8 cellular contexts compared by ENCODE assay signal in the genomic region with DNA sequence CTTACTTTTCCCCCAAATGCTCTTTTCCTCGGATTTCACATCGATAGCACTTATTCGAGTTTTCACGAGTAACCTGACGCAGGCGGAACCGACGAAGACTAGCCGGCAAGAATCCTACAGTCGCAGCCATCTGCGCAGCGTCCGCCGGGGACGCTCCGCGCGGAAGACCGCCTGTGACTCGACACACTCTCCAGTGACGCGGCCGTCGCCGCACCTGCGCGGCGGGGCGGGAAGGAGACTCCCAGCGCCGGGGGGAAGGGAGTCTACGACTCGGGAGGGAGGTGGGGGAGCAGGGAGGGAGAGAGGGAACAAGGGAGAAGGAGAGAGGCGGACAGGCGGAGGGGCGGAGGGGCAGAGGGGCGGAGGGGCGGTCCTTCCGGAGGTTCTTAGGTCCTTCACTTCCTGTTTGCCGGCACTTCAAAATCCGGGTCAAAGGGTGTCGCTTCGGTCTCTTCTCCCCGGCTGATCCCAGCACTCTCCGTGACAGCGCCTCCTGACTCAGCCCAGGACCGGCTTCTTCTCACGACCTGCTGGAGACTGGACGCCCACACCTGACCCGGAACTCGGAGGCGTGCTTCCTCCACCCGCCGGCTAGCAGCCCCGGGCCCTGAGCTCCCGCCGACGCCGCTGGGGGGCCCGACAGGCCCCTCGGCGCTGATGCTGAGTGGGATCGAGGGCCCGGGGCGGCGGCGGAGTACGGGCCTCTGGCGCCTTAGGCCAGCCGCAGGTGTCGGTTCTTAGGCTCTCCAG. TPM values are rescaled to one million over a fixed set of nuclear protein-coding genes. Genes with fewer than 3 reads are reported as not detected.
DNase-seq lines count a peak whose midpoint lies in the region; ATAC-seq, FAIRE-seq and TF ChIP-seq lines count a peak whose summit lies in the region.

A gene with protein sequence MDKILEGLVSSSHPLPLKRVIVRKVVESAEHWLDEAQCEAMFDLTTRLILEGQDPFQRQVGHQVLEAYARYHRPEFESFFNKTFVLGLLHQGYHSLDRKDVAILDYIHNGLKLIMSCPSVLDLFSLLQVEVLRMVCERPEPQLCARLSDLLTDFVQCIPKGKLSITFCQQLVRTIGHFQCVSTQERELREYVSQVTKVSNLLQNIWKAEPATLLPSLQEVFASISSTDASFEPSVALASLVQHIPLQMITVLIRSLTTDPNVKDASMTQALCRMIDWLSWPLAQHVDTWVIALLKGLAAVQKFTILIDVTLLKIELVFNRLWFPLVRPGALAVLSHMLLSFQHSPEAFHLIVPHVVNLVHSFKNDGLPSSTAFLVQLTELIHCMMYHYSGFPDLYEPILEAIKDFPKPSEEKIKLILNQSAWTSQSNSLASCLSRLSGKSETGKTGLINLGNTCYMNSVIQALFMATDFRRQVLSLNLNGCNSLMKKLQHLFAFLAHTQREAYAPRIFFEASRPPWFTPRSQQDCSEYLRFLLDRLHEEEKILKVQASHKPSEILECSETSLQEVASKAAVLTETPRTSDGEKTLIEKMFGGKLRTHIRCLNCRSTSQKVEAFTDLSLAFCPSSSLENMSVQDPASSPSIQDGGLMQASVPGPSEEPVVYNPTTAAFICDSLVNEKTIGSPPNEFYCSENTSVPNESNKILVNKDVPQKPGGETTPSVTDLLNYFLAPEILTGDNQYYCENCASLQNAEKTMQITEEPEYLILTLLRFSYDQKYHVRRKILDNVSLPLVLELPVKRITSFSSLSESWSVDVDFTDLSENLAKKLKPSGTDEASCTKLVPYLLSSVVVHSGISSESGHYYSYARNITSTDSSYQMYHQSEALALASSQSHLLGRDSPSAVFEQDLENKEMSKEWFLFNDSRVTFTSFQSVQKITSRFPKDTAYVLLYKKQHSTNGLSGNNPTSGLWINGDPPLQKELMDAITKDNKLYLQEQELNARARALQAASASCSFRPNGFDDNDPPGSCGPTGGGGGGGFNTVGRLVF (plus strand): TSS at position 415 of the 750 bp plus-strand sequence. CDS start 534 bp downstream, outside the sequence.

- H3K9ac ChIP-seq in iPS-20b (ENCODE audit: low read depth, low read length) = peak within 1 kb of the TSS; percentile 83

- WGBS in small intestine, 3 donors = 0% methylated on average over 51 to 71 of the region's 71 CpGs

- H2AFZ ChIP-seq in ACC112 (ENCODE audit: low read length, unreplicated experiment) = peak within 1 kb of the TSS; percentile 79

- H3K9me3 ChIP-seq in breast epithelium = no peaks in the 10 kb centered on the region
- H3K9me3 ChIP-seq in iPS-20b (ENCODE audit: insufficient read depth, low read depth, low read length) = no peaks in the 10 kb centered on the region
- no peaks in the 10 kb centered on the region for H3K9me3 ChIP-seq in small intestine (ENCODE audit: control insufficient read depth, low read depth)

- H3K79me2 ChIP-seq in ACC112 (ENCODE audit: control insufficient read depth, insufficient read depth, low read length, unreplicated experiment) = peaks cover 59% of the 10 kb centered on the region

- DNase-seq in NCI-H2171 treated with DMSO at 0.1 percent for 48 hours (lab: John Stamatoyannopoulos, UW) (peak; percentile 85), breast epithelium (ENCODE audit: low spot score in 2 of 2) (peak; percentile 93), small intestine (peak; percentile 98)

- ATAC-seq in GM18867 (IDR thresholded peaks at IDR 0.05; ENCODE audit: unreplicated experiment) (peak; percentile 70), HG03103 (IDR thresholded peaks at IDR 0.05; ENCODE audit: low read depth, unreplicated experiment) (peak; percentile 64)

- H3K36me3 ChIP-seq in ACC112 (ENCODE audit: insufficient read depth, low read length) = no peaks in the 10 kb centered on the region
- H3K36me3 ChIP-seq in breast epithelium = no peaks in the 10 kb centered on the region
- H3K36me3 ChIP-seq in iPS-20b (ENCODE audit: insufficient read depth, low read depth, low read length) = peaks cover 14% of the 10 kb centered on the region
- H3K36me3 ChIP-seq in small intestine (ENCODE audit: control insufficient read depth in 2 of 2, insufficient read depth in 2 of 2, low read length in 2 of 2) = peaks cover 0 to 2% of the 10 kb centered on the region in 2 donors

- TF ChIP-seq CTCF in VCaP (conservative IDR thresholded peaks at IDR 0.05) (peak; percentile 11; the same call in 1 of the 2 replicates), breast epithelium (IDR thresholded peaks at IDR 0.05) (peak in 1 of 3 donors; percentile 12)

- H3K4me1 ChIP-seq in ACC112 (ENCODE audit: control insufficient read depth, insufficient read depth, low read length, unreplicated experiment) (peaks cover 31% of the 10 kb centered on the region), breast epithelium (peaks cover 0 to 10% of the 10 kb centered on the region in 2 donors), iPS-20b (ENCODE audit: insufficient read depth, low read length) (peaks cover 4% of the 10 kb centered on the region; the same call in 1 of the 2 replicates), small intestine (ENCODE audit: control insufficient read depth in 2 of 2, insufficient read depth in 1 of 2, low read depth in 1 of 2, low read length in 1 of 2) (no peaks in the 10 kb centered on the region)

- peak; percentile 75 for TF ChIP-seq POLR2A in breast epithelium (IDR thresholded peaks at IDR 0.05)

- peak within 1 kb of the TSS; percentile 94 for H3K4me3 ChIP-seq in ACC112 (ENCODE audit: low read depth, low read length)
- H3K4me3 ChIP-seq in breast epithelium = peak within 1 kb of the TSS; percentile 81 to 96 (median 90)
- peak within 1 kb of the TSS; percentile 84 for H3K4me3 ChIP-seq in iPS-20b (ENCODE audit: low read length)
- peak within 1 kb of the TSS; percentile 73 to 87 for H3K4me3 ChIP-seq in small intestine (ENCODE audit: low read depth in 1 of 2, low read length in 2 of 2)

- intact Hi-C loops in breast epithelium (cut with DNase I; ENCODE audit: low total_unique reads) = no loop called here

- H3K27me3 ChIP-seq in ACC112 (ENCODE audit: insufficient read depth, low read length) (no peaks in the 10 kb centered on the region), breast epithelium (no peaks in the 10 kb centered on the region), iPS-20b (ENCODE audit: insufficient read depth, low read length) (no peaks in the 10 kb centered on the region), small intestine (ENCODE audit: control insufficient read depth in 2 of 2, insufficient read depth in 2 of 2, low read length in 2 of 2) (no peaks in the 10 kb centered on the region)

- no peak for FAIRE-seq in small intestine (lab: Jason Lieb, UNC)

- peak within 1 kb of the TSS; percentile 95 for H3K27ac ChIP-seq in ACC112 (ENCODE audit: low read depth, low read length)
- H3K27ac ChIP-seq in VCaP = peak within 1 kb of the TSS; percentile 93
- H3K27ac ChIP-seq in breast epithelium = peak within 1 kb of the TSS; percentile 90 to 95
- peak within 1 kb of the TSS; percentile 54 for H3K27ac ChIP-seq in iPS-20b (ENCODE audit: low read length)
- peak within 1 kb of the TSS; percentile 93 to 100 for H3K27ac ChIP-seq in small intestine (ENCODE audit: low read depth in 1 of 2, low read length in 1 of 2)

RNA-seq across cellular contexts. Expression of the gene that starts here (rescaled TPM):
- total RNA-seq in breast epithelium = 10 to 100 TPM; 19.7 to 28.2 (median 21.6) TPM
- polyA plus RNA-seq in small intestine = 1 to 10 TPM; 7.0 to 9.2 (median 8.9) TPM

Comparison
In these comparisons a context has a peak if more than half of its experiments do, and no peak if none do; other contexts are left out.
1. Peak in every context shown above with its lines: DNase-seq, ATAC-seq, H3K4me3 ChIP-seq and H3K27ac ChIP-seq.